1 cellular context compared by ENCODE assay signal in the genomic region with DNA sequence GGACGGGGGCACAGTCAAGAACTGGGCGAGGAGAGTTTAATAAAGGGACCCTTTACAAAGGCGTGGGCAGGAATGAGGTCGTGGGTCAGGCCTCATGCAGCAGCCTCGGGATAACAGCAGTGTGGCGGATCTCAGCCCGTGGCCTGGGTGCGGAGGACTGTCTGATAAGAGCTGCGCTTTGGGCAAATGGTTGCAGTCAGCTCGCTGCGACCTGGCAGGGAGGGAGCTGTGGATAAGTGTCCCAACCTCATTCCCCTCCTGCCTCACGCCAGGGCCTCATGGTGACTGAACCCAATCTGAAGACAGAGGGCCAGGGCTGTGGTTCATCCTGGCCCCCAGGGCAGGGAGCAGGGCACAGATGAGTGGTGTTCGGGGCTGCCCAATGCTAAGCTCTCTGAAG.
TF ChIP-seq lines count a peak whose summit lies in the region.

No MANE protein-coding gene starts in this region.

TF ChIP-seq in IMR-90, 13 proteins besides CTCF, POLR2A, EP300 and RAD21:
- TF ChIP-seq BHLHE40 (IDR thresholded peaks at IDR 0.05; ENCODE audit: low read depth, low read length) (no peak), SMC3 (IDR thresholded peaks at IDR 0.05; ENCODE audit: low read depth, low read length) (no peak)
